In genomic region chr12:70005864-70006618, GRCh38 we compare ENCODE assay signal across 2 cellular contexts.
TF ChIP-seq lines count a peak whose summit lies in the region.

No MANE protein-coding gene starts in this region.

TF ChIP-seq in HEK293, 187 proteins besides CTCF, POLR2A, EP300 and RAD21:
- TF ChIP-seq ZNF692 (tag by site-specific recombination; IDR thresholded peaks at IDR 0.05) (no peak), ZSCAN23 (tag by site-specific recombination; IDR thresholded peaks at IDR 0.05) (no peak), GLIS1 (tag by site-specific recombination; IDR thresholded peaks at IDR 0.05) (peak; percentile 26; the same call in 1 of the 2 replicates)
TF ChIP-seq in HEK293: peak in this region for 1.

TF ChIP-seq in GM12878, 131 proteins besides CTCF, POLR2A, EP300 and RAD21 (continued from another document):
- no peak for TF ChIP-seq HSF1 (IDR thresholded peaks at IDR 0.05; ENCODE audit: low read depth, low read length)
- TF ChIP-seq ZNF207 (IDR thresholded peaks at IDR 0.05; ENCODE audit: borderline replicate concordance) = no peak
- no peak for TF ChIP-seq ZNF274 (IDR thresholded peaks at IDR 0.05; ENCODE audit: insufficient read depth, insufficient read length)
- no peak for TF ChIP-seq SPI1 (IDR thresholded peaks at IDR 0.05; ENCODE audit: borderline replicate concordance, insufficient read depth, low read depth, low read length)
- no peak for TF ChIP-seq TCF7 (IDR thresholded peaks at IDR 0.05; ENCODE audit: borderline replicate concordance)
- no peak for TF ChIP-seq RBBP5 (conservative IDR thresholded peaks at IDR 0.05)
- no peak for TF ChIP-seq POLR2AphosphoS5 (IDR thresholded peaks at IDR 0.05; ENCODE audit: low read length)
- no peak for TF ChIP-seq NR2C2 (IDR thresholded peaks at IDR 0.05; ENCODE audit: borderline replicate concordance, control insufficient read depth, insufficient read length, low read depth)
- TF ChIP-seq NBN (IDR thresholded peaks at IDR 0.05) = no peak
- no peak for TF ChIP-seq SUPT20H (IDR thresholded peaks at IDR 0.05; ENCODE audit: borderline replicate concordance, control insufficient read depth, low read depth, low read length)
- no peak for TF ChIP-seq EED (IDR thresholded peaks at IDR 0.05; ENCODE audit: low read depth)
- no peak for TF ChIP-seq ZNF24 (IDR thresholded peaks at IDR 0.05)
- no peak for TF ChIP-seq CBX5 (IDR thresholded peaks at IDR 0.05; ENCODE audit: low read depth)
